ENCODE assay signal across 1 cellular context in the genomic region with DNA sequence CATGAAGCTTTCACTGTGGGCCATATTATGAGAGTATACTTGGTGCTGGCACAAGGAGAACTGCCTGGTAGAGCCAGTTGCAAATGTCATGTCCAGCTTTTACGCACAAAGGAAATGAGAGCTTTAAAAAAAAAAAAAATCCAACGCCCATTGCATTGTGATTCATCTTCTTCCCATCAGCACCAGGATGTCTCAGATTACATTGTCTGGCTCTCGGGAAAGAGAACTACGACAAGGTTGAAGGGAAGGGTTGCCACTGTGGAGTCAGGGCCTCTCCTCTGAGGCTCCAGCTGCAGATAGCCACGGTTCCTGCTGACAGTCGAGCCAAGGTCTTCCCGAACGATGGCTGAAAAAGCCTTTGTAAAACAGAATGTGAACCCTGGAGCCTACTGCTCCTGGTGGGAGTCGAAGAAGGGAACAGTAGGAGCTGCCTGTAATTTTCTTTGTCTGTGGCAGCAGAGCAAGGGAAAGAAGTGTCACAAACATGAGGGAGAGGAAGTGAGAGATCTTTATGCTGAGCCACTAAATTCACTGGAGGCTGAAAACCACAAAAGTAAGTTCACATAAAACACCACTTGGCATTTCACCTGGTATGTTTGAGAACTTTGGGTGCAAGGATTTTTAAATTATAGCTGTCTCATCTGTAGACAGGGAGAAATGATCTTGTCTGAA.
TF ChIP-seq lines count a peak whose summit lies in the region.

No MANE protein-coding gene starts in this region.

TF ChIP-seq in K562, 482 proteins besides CTCF, POLR2A, EP300 and RAD21 (continued from another document):
- TF ChIP-seq, protein P1, sequence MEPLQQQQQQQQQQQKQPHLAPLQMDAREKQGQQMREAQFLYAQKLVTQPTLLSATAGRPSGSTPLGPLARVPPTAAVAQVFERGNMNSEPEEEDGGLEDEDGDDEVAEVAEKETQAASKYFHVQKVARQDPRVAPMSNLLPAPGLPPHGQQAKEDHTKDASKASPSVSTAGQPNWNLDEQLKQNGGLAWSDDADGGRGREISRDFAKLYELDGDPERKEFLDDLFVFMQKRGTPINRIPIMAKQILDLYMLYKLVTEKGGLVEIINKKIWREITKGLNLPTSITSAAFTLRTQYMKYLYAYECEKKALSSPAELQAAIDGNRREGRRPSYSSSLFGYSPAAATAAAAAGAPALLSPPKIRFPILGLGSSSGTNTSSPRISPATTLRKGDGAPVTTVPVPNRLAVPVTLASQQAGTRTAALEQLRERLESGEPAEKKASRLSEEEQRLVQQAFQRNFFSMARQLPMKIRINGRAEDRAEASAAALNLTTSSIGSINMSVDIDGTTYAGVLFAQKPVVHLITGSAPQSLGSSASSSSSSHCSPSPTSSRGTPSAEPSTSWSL (CRISPR knock-in tag; IDR thresholded peaks at IDR 0.05; ENCODE audit: borderline replicate concordance): no peak
- no peak for TF ChIP-seq BRD9 (IDR thresholded peaks at IDR 0.05; ENCODE audit: low read depth, partially characterized antibody)
TF ChIP-seq in K562: peak in this region for 0.
